17 cellular contexts compared by ENCODE assay signal in genomic region chr17:35052780-35053179, GRCh38. TPM values are rescaled to one million over a fixed set of nuclear protein-coding genes. Genes with fewer than 3 reads are reported as not detected.
DNase-seq lines count a peak whose midpoint lies in the region; TF ChIP-seq lines count a peak whose summit lies in the region.
"Had no signal": no experiment of that assay in that cellular context is flagged by ENCODE, and none has a peak within 500 bp of the region (broad histone marks: within the 10 kb centered on the region; RNA-seq: fewer than 3 reads in every experiment).

No MANE protein-coding gene starts in this region.

- H3K36me3 ChIP-seq in spleen = peaks cover 0 to 9% (median 0%) of the 10 kb centered on the region in 6 donors

- intact Hi-C loops in spleen (cut with DNase I; ENCODE audit: low total_unique reads) = no loop called here

- H3K9me3 Mint-ChIP-seq in T-helper 2 cell treated with Interferon-gamma antibody and Interleukin-4, amounts not matched to agents 5 μg/mL and 100 μg/mL, for 36 hours = no peaks in the 10 kb centered on the region
- H3K9me3 Mint-ChIP-seq: activated naive CD8-positive, alpha-beta T cell treated with anti-CD3 and anti-CD28 coated beads, Interleukin-2, amount 10 ng/mL, durations not matched to agents 7 days and 5 days; H9; nephron; type B pancreatic cell; WTC11 had no signal

- peak overlapping the region; percentile 86 for H3K27ac Mint-ChIP-seq in T-helper 2 cell treated with Interferon-gamma antibody and Interleukin-4, amounts not matched to agents 5 μg/mL and 100 μg/mL, for 36 hours
- H3K27ac Mint-ChIP-seq: type B pancreatic cell, WTC11 had no signal

- H3K27ac ChIP-seq in VCaP (peak overlapping the region; percentile 91), spleen (peak overlapping the region; percentile 77 to 90 (median 87))

- TF ChIP-seq CTCF in VCaP (conservative IDR thresholded peaks at IDR 0.05) (no peak), fibroblast of the aortic adventitia (IDR thresholded peaks at IDR 0.05; ENCODE audit: insufficient read depth, low read length) (no peak), spleen (IDR thresholded peaks at IDR 0.05 in 8 of 11, conservative IDR thresholded peaks at IDR 0.05 in 3 of 11) (no peak)

- H3K36me3 Mint-ChIP-seq in T-helper 2 cell treated with Interferon-gamma antibody and Interleukin-4, amounts not matched to agents 5 μg/mL and 100 μg/mL, for 36 hours (ENCODE audit: low read depth) = peaks cover 25% of the 10 kb centered on the region
- H3K36me3 Mint-ChIP-seq: WTC11 had no signal

- H3K27me3 ChIP-seq in spleen (replicated peaks in 1 of 7) = no peaks in the 10 kb centered on the region

- H3K9me3 ChIP-seq in spleen = no peaks in the 10 kb centered on the region

- peak overlapping the region; percentile 72 for H3K4me3 Mint-ChIP-seq in T-helper 2 cell treated with Interferon-gamma antibody and Interleukin-4, amounts not matched to agents 5 μg/mL and 100 μg/mL, for 36 hours
- H3K4me3 Mint-ChIP-seq: H9, nephron, type B pancreatic cell, WTC11 had no signal

- DNase-seq in T-helper 2 cell treated with Interferon-gamma antibody and Interleukin-4, amounts not matched to agents 5 μg/mL and 100 μg/mL, for 36 hours (ENCODE audit: low spot score) = no peak
- DNase-seq in T-helper 2 cell (no peak), fibroblast of the aortic adventitia (ENCODE audit: low read depth) (peak; percentile 30), spleen (no peak), NCI-H1048 (lab: John Stamatoyannopoulos, UW) (no peak), NK-92 (lab: John Stamatoyannopoulos, UW; ENCODE audit: unreplicated experiment) (no peak)
- DNase-seq in stimulated activated CD4-positive, alpha-beta T cell treated with anti-CD3 and anti-CD28 coated beads, Interleukin-2, amount 100 ng/mL, for 48 hours = no peak
- DNase-seq: activated naive CD8-positive, alpha-beta T cell treated with anti-CD3 and anti-CD28 coated beads, Interleukin-2, amount 10 ng/mL, durations not matched to agents 7 days and 5 days; DMS 273 treated with DMSO at 0.1 percent for 48 hours; H9; kidney; NCI-H1417 treated with DMSO at 0.1 percent for 48 hours; NCI-H526 had no signal

- peaks cover 25 to 74% (median 41%) of the 10 kb centered on the region in 6 donors for H3K4me1 ChIP-seq in spleen

- no peaks in the 10 kb centered on the region for H3K27me3 Mint-ChIP-seq in T-helper 2 cell treated with Interferon-gamma antibody and Interleukin-4, amounts not matched to agents 5 μg/mL and 100 μg/mL, for 36 hours (ENCODE audit: low read depth)
- H3K27me3 Mint-ChIP-seq: activated naive CD8-positive, alpha-beta T cell treated with anti-CD3 and anti-CD28 coated beads, Interleukin-2, amount 10 ng/mL, durations not matched to agents 7 days and 5 days; type B pancreatic cell had no signal

- no peak for TF ChIP-seq POLR2A in spleen (IDR thresholded peaks at IDR 0.05)

- H3K4me3 ChIP-seq in fibroblast of the aortic adventitia (ENCODE audit: low read depth, low read length) (no peak overlapping the region), spleen (no peak overlapping the region)

- H3K4me1 Mint-ChIP-seq in T-helper 2 cell treated with Interferon-gamma antibody and Interleukin-4, amounts not matched to agents 5 μg/mL and 100 μg/mL, for 36 hours (ENCODE audit: low read depth) = peaks cover 54% of the 10 kb centered on the region

RNA-seq across cellular contexts. Expression of gene RFFL, which starts 10.7 kb away (rescaled TPM):
- 17.0 TPM in 2 replicates for total RNA-seq in fibroblast of the aortic adventitia (ENCODE audit: low replicate concordance)
- total RNA-seq in spleen = 10 to 100 TPM; 28.1 to 39.7 (median 33.0) TPM
- 1 to 10 TPM; 5.7 to 9.2 (median 7.4) TPM for polyA plus RNA-seq in spleen
